In genomic region chr10:71696635-71697326, GRCh38 we compare ENCODE assay signal across 8 cellular contexts. TPM values are rescaled to one million over a fixed set of nuclear protein-coding genes. Genes with fewer than 3 reads are reported as not detected.
A peak's percentile ranks its signal among the peaks of the same experiment; 100 is the strongest.
DNase-seq lines count a peak whose midpoint lies in the region; ATAC-seq and TF ChIP-seq lines count a peak whose summit lies in the region.

No MANE protein-coding gene starts in this region.

- H3K27me3 ChIP-seq in lung (ENCODE audit: control insufficient read depth, insufficient read depth), result no peaks in the 10 kb centered on the region

- TF ChIP-seq CTCF in lung (IDR thresholded peaks at IDR 0.05; ENCODE audit: control extremely low read depth, extremely low read depth), result peak; percentile 45

- H3K9me3 ChIP-seq in lung (ENCODE audit: control insufficient read depth in 2 of 2, insufficient read depth in 1 of 2, low read length in 1 of 2), result no peaks in the 10 kb centered on the region

- H3K36me3 ChIP-seq in lung (ENCODE audit: control insufficient read depth in 2 of 2, insufficient read depth in 2 of 2, low read length in 2 of 2), result no peaks in the 10 kb centered on the region

- H3K4me1 ChIP-seq in lung (ENCODE audit: control insufficient read depth in 2 of 2, insufficient read depth in 2 of 2, low read length in 2 of 2), result peaks cover 7 to 10% of the 10 kb centered on the region in 2 donors

- 53 to 57% methylated on average over 10 of the region's 10 CpGs for WGBS in lung, 2 donors

- H3K27ac ChIP-seq in lung (ENCODE audit: low read depth in 1 of 2, low read length in 1 of 2), result no peak overlapping the region

- no peak for ATAC-seq in lung (ENCODE audit: insufficient read depth, low FRiP score)
- no peak for ATAC-seq in HG03439 (IDR thresholded peaks at IDR 0.05; ENCODE audit: unreplicated experiment)

- DNase-seq in EL, result peak; percentile 39
- peak; percentile 45 for DNase-seq in LoVo (ENCODE audit: low spot score)
- DNase-seq in activated CD4-positive, CD25-positive, alpha-beta regulatory T cell (lab: John Stamatoyannopoulos, UW), result peak; percentile 22 to 50 (median 43)
- DNase-seq in cerebellum (ENCODE audit: low spot score), result peak; percentile 50
- peak; percentile 52 for DNase-seq in lung (ENCODE audit: low spot score)
- peak; percentile 45 for DNase-seq in stimulated activated CD8-positive, alpha-beta memory T cell treated with anti-CD3 and anti-CD28 coated beads, Interleukin-4, amount 100 ng/mL, for 24 hours (ENCODE audit: low read depth)
- DNase-seq in DMS79 treated with DMSO at 0.1 percent for 48 hours (lab: John Stamatoyannopoulos, UW), result no peak

- no peak overlapping the region for H3K4me3 ChIP-seq in lung

RNA-seq across cellular contexts. Expression of gene C10orf105, which starts 22.8 kb away (rescaled TPM):
- total RNA-seq in cerebellum, result 1.00 TPM
- under 1 TPM; 0.14 to 0.58 TPM for total RNA-seq in lung
- under 1 TPM; 0.20 to 0.34 TPM for polyA plus RNA-seq in lung
